In the genomic region with DNA sequence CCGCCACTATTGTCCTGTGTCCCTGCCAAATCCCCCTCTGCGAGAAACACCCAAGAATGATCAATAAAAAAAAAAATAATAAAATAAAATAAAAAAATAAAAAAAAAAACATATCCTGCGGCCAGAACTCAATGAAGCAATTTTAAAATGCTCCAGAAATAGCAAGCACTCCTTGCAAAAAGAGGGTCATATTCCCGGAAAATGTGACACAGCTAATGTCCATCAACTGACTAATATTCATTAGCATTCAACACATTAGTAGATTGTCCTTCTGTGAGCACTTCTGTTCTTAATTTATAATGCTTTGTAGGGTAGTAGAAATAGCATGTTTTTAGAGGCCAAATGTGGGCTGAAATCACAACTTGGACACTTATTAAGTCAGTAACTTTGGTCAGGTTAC, we compare ENCODE assay signal across 17 cellular contexts.
"Had no signal": no experiment of that assay in that cellular context is flagged by ENCODE, and none has a peak within 500 bp of the region (broad histone marks: within the 10 kb centered on the region; RNA-seq: fewer than 3 reads in every experiment).

No MANE protein-coding gene starts in this region.

- H3K27ac ChIP-seq: coronary artery, neutrophil, sigmoid colon, stomach had no signal

- H3K36me3 Mint-ChIP-seq: naive thymus-derived CD8-positive, alpha-beta T cell; stimulated activated naive B cell treated with anti-CD40 and anti-IgM and Interleukin-4, amounts not matched to agents 10 μg/mL and 1 μg/mL and 100 μg/mL, for 72 hours had no signal

- H3K4me3 ChIP-seq: coronary artery, heart left ventricle, sigmoid colon, skin epidermis, stomach had no signal

- H3K36me3 ChIP-seq: heart left ventricle, sigmoid colon, stomach had no signal

- H3K27me3 ChIP-seq: heart left ventricle, neutrophil, sigmoid colon, stomach had no signal

- H3K9me3 ChIP-seq: heart left ventricle, neutrophil, sigmoid colon, stomach had no signal

- DNase-seq: effector CD8-positive, alpha-beta T cell; foreskin melanocyte; heart left ventricle; hippocampal formation; kidney glomerular epithelial cell; naive thymus-derived CD8-positive, alpha-beta T cell; sigmoid colon; stimulated activated CD4-positive, alpha-beta T cell treated with anti-CD3 and anti-CD28 coated beads, Interleukin-2, amount 100 ng/mL, for 24 hours; stimulated activated CD4-positive, alpha-beta T cell treated with anti-CD3 and anti-CD28 coated beads, Interleukin-4, amount 100 ng/mL, for 4 hours; stimulated activated naive B cell treated with anti-CD40 and anti-IgM and Interleukin-4, amounts not matched to agents 10 μg/mL and 1 μg/mL and 100 μg/mL, for 72 hours; stomach; substantia nigra; trophoblast cell had no signal

- H3K27ac Mint-ChIP-seq: naive thymus-derived CD8-positive, alpha-beta T cell; stimulated activated naive B cell treated with anti-CD40 and anti-IgM and Interleukin-4, amounts not matched to agents 10 μg/mL and 1 μg/mL and 100 μg/mL, for 72 hours had no signal

- H3K27me3 Mint-ChIP-seq: naive thymus-derived CD8-positive, alpha-beta T cell; stimulated activated naive B cell treated with anti-CD40 and anti-IgM and Interleukin-4, amounts not matched to agents 10 μg/mL and 1 μg/mL and 100 μg/mL, for 72 hours had no signal

- H3K4me3 Mint-ChIP-seq: naive thymus-derived CD8-positive, alpha-beta T cell; stimulated activated naive B cell treated with anti-CD40 and anti-IgM and Interleukin-4, amounts not matched to agents 10 μg/mL and 1 μg/mL and 100 μg/mL, for 72 hours had no signal

- ATAC-seq: esophagus mucosa; naive thymus-derived CD8-positive, alpha-beta T cell; stimulated activated naive B cell treated with anti-CD40 and anti-IgM and Interleukin-4, amounts not matched to agents 10 μg/mL and 1 μg/mL and 100 μg/mL, for 72 hours had no signal

- H3K4me1 ChIP-seq: sigmoid colon, stomach had no signal

- H3K9me3 Mint-ChIP-seq: stimulated activated naive B cell treated with anti-CD40 and anti-IgM and Interleukin-4, amounts not matched to agents 10 μg/mL and 1 μg/mL and 100 μg/mL, for 72 hours had no signal
